ENCODE assay signal across 8 cellular contexts in genomic region chr6:37169458-37170272, GRCh38. TPM values are rescaled to one million over a fixed set of nuclear protein-coding genes. Genes with fewer than 3 reads are reported as not detected.
DNase-seq lines count a peak whose midpoint lies in the region; ATAC-seq, FAIRE-seq and TF ChIP-seq lines count a peak whose summit lies in the region.

PIM1 (plus strand) TSS chr6:37170152; CDS start chr6:37170576, 424 bp downstream.

- intact Hi-C loops in esophagus muscularis mucosa (cut with DNase I): loop anchor here (2.0 kb wide), 2 partner anchors 39 to 67 kb away; no protein-coding TSS in a partner anchor

- TF ChIP-seq CTCF in KMS-11 (conservative IDR thresholded peaks at IDR 0.05; ENCODE audit: low read depth, low read length): no peak
- TF ChIP-seq CTCF in esophagus muscularis mucosa (IDR thresholded peaks at IDR 0.05): peak in 1 of 3 experiments; percentile 23

- H3K27me3 ChIP-seq in KMS-11 (ENCODE audit: insufficient read depth, low read depth): no peaks in the 10 kb centered on the region
- H3K27me3 ChIP-seq in esophagus muscularis mucosa: peaks cover 0 to 4% (median 0%) of the 10 kb centered on the region in 4 donors

- H3K27me3 Mint-ChIP-seq in activated T-cell treated with anti-CD3 and anti-CD28 coated beads, Interleukin-2, amount 50 U/mL, for 72 hours (ENCODE audit: low read depth): no peaks in the 10 kb centered on the region

- peaks cover 37% of the 10 kb centered on the region for H3K79me2 ChIP-seq in KMS-11 (ENCODE audit: insufficient read depth, low read depth)

- H3K4me3 ChIP-seq in KMS-11 (IDR thresholded peaks at IDR 0.05; ENCODE audit: insufficient read depth, low read depth, low read length): no peak within 1 kb of the TSS
- peak within 1 kb of the TSS; percentile 84 to 98 (median 92) for H3K4me3 ChIP-seq in esophagus muscularis mucosa

- H3K27ac ChIP-seq in KMS-11 (peak within 1 kb of the TSS; percentile 73), esophagus muscularis mucosa (replicated peaks in 1 of 4) (peak within 1 kb of the TSS; percentile 96 to 99 (median 97))

- peak within 1 kb of the TSS; percentile 57 for H2AFZ ChIP-seq in KMS-11 (ENCODE audit: low read depth)

- H3K9me3 ChIP-seq in esophagus muscularis mucosa: no peaks in the 10 kb centered on the region

- TF ChIP-seq POLR2A in esophagus muscularis mucosa (IDR thresholded peaks at IDR 0.05; ENCODE audit: low read depth): peak; percentile 94

- H3K9me3 Mint-ChIP-seq in activated T-cell treated with anti-CD3 and anti-CD28 coated beads, Interleukin-2, amount 50 U/mL, for 72 hours: no peaks in the 10 kb centered on the region

- peak within 1 kb of the TSS; percentile 94 to 99 for H3K4me3 Mint-ChIP-seq in activated T-cell treated with anti-CD3 and anti-CD28 coated beads, Interleukin-2, amount 50 U/mL, for 72 hours

- peak; percentile 54 for ATAC-seq in GM21723 (IDR thresholded peaks at IDR 0.05; ENCODE audit: unreplicated experiment)
- peak; percentile 79 to 81 for ATAC-seq in activated T-cell treated with anti-CD3 and anti-CD28 coated beads, Interleukin-2, amount 50 U/mL, for 72 hours (replicated peaks in 1 of 2)

- H3K36me3 ChIP-seq in KMS-11 (ENCODE audit: insufficient read depth) (peaks cover 16% of the 10 kb centered on the region), esophagus muscularis mucosa (peaks cover 23 to 24% (median 23%) of the 10 kb centered on the region in 4 donors)

- H3K4me1 ChIP-seq in KMS-11 (ENCODE audit: low read depth, poor library complexity, severe bottlenecking): peaks cover 28% of the 10 kb centered on the region
- H3K4me1 ChIP-seq in esophagus muscularis mucosa: peaks cover 30 to 46% (median 40%) of the 10 kb centered on the region in 4 donors

- peaks cover 34 to 38% of the 10 kb centered on the region in 2 donors for H3K36me3 Mint-ChIP-seq in activated T-cell treated with anti-CD3 and anti-CD28 coated beads, Interleukin-2, amount 50 U/mL, for 72 hours (ENCODE audit: insufficient read depth in 2 of 2)

- DNase-seq in DMS153 treated with DMSO at 0.1 percent for 48 hours (lab: John Stamatoyannopoulos, UW; ENCODE audit: unreplicated experiment) (peak; percentile 64), RCC 7860 (ENCODE audit: low spot score) (peak; percentile 84), esophagus muscularis mucosa (ENCODE audit: extremely low spot score) (peak; percentile 100), myocyte (ENCODE audit: low read depth) (peak; percentile 97)
- peak; percentile 97 for DNase-seq in activated T-cell treated with anti-CD3 and anti-CD28 coated beads, Interleukin-2, amount 50 U/mL, for 72 hours
- peak; percentile 97 to 100 for DNase-seq in stimulated activated CD8-positive, alpha-beta memory T cell treated with anti-CD3 and anti-CD28 coated beads, Interleukin-7, amount 100 ng/mL, for 4 hours (ENCODE audit: low read depth in 2 of 2)

- H4K20me1 ChIP-seq in KMS-11 (ENCODE audit: insufficient read depth): peaks cover 11% of the 10 kb centered on the region

- 2% methylated on average over 29 of the region's 95 CpGs for WGBS in esophagus muscularis mucosa

- no peak for FAIRE-seq in RCC 7860 (lab: Jason Lieb, UNC)

- H3K27ac Mint-ChIP-seq in activated T-cell treated with anti-CD3 and anti-CD28 coated beads, Interleukin-2, amount 50 U/mL, for 72 hours: peak within 1 kb of the TSS; percentile 98

- peak within 1 kb of the TSS; percentile 72 for H3K4me2 ChIP-seq in KMS-11

- peak within 1 kb of the TSS; percentile 84 for H3K9ac ChIP-seq in KMS-11

- peaks cover 40% of the 10 kb centered on the region for H3K4me1 Mint-ChIP-seq in activated T-cell treated with anti-CD3 and anti-CD28 coated beads, Interleukin-2, amount 50 U/mL, for 72 hours (ENCODE audit: low read depth)

- no peak for TF ChIP-seq EP300 in esophagus muscularis mucosa (IDR thresholded peaks at IDR 0.05)

RNA-seq across cellular contexts. Expression of gene PIM1, which starts in this region (rescaled TPM):
- 100 to 1,000 TPM; 334 to 429 TPM for total RNA-seq in activated T-cell treated with anti-CD3 and anti-CD28 coated beads, Interleukin-2, amount 50 U/mL, for 72 hours
- total RNA-seq in esophagus muscularis mucosa (100 to 1,000 TPM in 1 of 4 donors, 10 to 100 TPM in 3; 26.0 to 176 (median 26.5) TPM), myocyte (3.0 and 4.6 TPM in 2 replicates)
- polyA plus RNA-seq in myocyte (2012): 6.6 TPM
